In the genomic region with DNA sequence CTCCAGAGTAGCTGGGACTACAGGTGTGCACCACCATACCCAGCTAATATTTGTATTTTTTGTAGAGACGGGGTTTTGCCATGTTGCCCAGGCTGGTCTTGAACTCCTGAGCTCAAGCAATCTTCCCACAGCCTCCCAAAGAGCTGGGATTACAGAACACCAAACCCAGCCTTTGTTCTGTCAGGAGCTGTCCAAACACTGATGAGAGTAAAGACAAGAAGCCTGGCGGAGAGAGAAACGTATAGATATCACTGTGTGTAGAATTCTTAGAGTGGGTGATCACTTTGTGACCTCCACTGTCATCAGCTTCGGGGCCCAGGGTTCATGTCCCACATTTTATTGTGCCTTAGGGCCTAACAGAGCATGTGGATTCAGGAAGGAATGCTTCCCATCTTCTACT, we compare ENCODE assay signal across 1 cellular context.
A peak's percentile ranks its signal among the peaks of the same experiment; 100 is the strongest.
TF ChIP-seq lines count a peak whose summit lies in the region.

No MANE protein-coding gene starts in this region.

TF ChIP-seq in HEK293, 187 proteins besides CTCF, POLR2A, EP300 and RAD21:
- TF ChIP-seq, protein P1, sequence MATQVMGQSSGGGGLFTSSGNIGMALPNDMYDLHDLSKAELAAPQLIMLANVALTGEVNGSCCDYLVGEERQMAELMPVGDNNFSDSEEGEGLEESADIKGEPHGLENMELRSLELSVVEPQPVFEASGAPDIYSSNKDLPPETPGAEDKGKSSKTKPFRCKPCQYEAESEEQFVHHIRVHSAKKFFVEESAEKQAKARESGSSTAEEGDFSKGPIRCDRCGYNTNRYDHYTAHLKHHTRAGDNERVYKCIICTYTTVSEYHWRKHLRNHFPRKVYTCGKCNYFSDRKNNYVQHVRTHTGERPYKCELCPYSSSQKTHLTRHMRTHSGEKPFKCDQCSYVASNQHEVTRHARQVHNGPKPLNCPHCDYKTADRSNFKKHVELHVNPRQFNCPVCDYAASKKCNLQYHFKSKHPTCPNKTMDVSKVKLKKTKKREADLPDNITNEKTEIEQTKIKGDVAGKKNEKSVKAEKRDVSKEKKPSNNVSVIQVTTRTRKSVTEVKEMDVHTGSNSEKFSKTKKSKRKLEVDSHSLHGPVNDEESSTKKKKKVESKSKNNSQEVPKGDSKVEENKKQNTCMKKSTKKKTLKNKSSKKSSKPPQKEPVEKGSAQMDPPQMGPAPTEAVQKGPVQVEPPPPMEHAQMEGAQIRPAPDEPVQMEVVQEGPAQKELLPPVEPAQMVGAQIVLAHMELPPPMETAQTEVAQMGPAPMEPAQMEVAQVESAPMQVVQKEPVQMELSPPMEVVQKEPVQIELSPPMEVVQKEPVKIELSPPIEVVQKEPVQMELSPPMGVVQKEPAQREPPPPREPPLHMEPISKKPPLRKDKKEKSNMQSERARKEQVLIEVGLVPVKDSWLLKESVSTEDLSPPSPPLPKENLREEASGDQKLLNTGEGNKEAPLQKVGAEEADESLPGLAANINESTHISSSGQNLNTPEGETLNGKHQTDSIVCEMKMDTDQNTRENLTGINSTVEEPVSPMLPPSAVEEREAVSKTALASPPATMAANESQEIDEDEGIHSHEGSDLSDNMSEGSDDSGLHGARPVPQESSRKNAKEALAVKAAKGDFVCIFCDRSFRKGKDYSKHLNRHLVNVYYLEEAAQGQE (tag by site-specific recombination; IDR thresholded peaks at IDR 0.05): peak; percentile 52
- TF ChIP-seq ZNF791 (tag by site-specific recombination; IDR thresholded peaks at IDR 0.05): no peak
